ENCODE assay signal across 9 cellular contexts in genomic region chr4:76546282-76547166, GRCh38.
DNase-seq lines count a peak whose midpoint lies in the region; ATAC-seq, FAIRE-seq and TF ChIP-seq lines count a peak whose summit lies in the region.
"Had no signal": no experiment of that assay in that cellular context is flagged by ENCODE, and none has a peak within 500 bp of the region (broad histone marks: within the 10 kb centered on the region; RNA-seq: fewer than 3 reads in every experiment).

No MANE protein-coding gene starts in this region.

- TF ChIP-seq CTCF in cardiac muscle cell (IDR thresholded peaks at IDR 0.05; ENCODE audit: low read depth, low read length) = no peak
- no peak for TF ChIP-seq CTCF in WI38 (IDR thresholded peaks at IDR 0.05; ENCODE audit: low read depth, low read length)

- H3K4me3 ChIP-seq in cardiac muscle cell (no peak overlapping the region), WI38 (ENCODE audit: low read depth, low read length) (peak overlapping the region; percentile 36; the same call in 1 of the 2 replicates)

- ATAC-seq in GM19397 (IDR thresholded peaks at IDR 0.05; ENCODE audit: unreplicated experiment) (no peak), HG03439 (IDR thresholded peaks at IDR 0.05; ENCODE audit: unreplicated experiment) (no peak)

- in situ Hi-C loops in KBM-7 (cut with MboI; ENCODE audit: low pct_unique_long_range_greater_than_20kb, low sequenced_read_pairs) = no loop called here

- peak overlapping the region; percentile 66 for H3K27ac ChIP-seq in cardiac muscle cell

- intact Hi-C loops in cardiac septum (cut with DNase I) = no loop called here

- peak in 1 of 2 donors; percentile 85 for DNase-seq in cardiac muscle cell (ENCODE audit: low read depth in 1 of 2, low spot score in 1 of 2)
- DNase-seq in cardiac septum (ENCODE audit: low spot score) = no peak
- peak; percentile 94 for DNase-seq in iris pigment epithelial cell (ENCODE audit: low read depth)
- peak; percentile 39 for DNase-seq in urothelium cell line (ENCODE audit: low spot score)
- no peak for DNase-seq in KBM-7
- DNase-seq: naive thymus-derived CD4-positive, alpha-beta T cell had no signal

- H3K4me1 ChIP-seq in cardiac muscle cell (ENCODE audit: low read depth) = peaks cover 9% of the 10 kb centered on the region

- FAIRE-seq in urothelium cell line (lab: Jason Lieb, UNC) = no peak

- H3K9me3 ChIP-seq in cardiac muscle cell (ENCODE audit: low read depth) = no peaks in the 10 kb centered on the region

- no peaks in the 10 kb centered on the region for H3K36me3 ChIP-seq in cardiac muscle cell

- no peaks in the 10 kb centered on the region for H3K27me3 ChIP-seq in cardiac muscle cell

Comparison
In these comparisons a context has a peak if more than half of its experiments do, and no peak if none do; other contexts are left out.
1. DNase-seq: peak in iris pigment epithelial cell (single experiment) and urothelium cell line (single experiment); none in cardiac septum (single experiment) and KBM-7 (single experiment).